Comparison of ENCODE assay signal across 15 cellular contexts in genomic region chr13:90792335-90792734, GRCh38.
DNase-seq lines count a peak whose midpoint lies in the region; ATAC-seq and TF ChIP-seq lines count a peak whose summit lies in the region.
"Had no signal": no experiment of that assay in that cellular context is flagged by ENCODE, and none has a peak within 500 bp of the region (broad histone marks: within the 10 kb centered on the region; RNA-seq: fewer than 3 reads in every experiment).

No MANE protein-coding gene starts in this region.

- CTCF ChIA-PET in MCF 10A (lab: Yijun Ruan, JAX): interaction anchor here (0.7 kb wide), 1 partner anchor 1307 kb away, joined by 3 read pairs; no protein-coding TSS in a partner anchor
- CTCF ChIA-PET in WTC11 (lab: Charles Lee): no interaction called here
- CTCF ChIA-PET in activated CD8-positive, alpha-beta T cell treated with anti-CD3 and anti-CD28 coated beads, Interleukin-2, amount 10 ng/mL, durations not matched to agents 7 days and 5 days (lab: Charles Lee): no interaction called here

- H3K27me3 Mint-ChIP-seq in MCF 10A (ENCODE audit: insufficient read depth, unreplicated experiment): no peaks in the 10 kb centered on the region
- H3K27me3 Mint-ChIP-seq in WTC11 (ENCODE audit: low read depth): no peaks in the 10 kb centered on the region
- no peaks in the 10 kb centered on the region for H3K27me3 Mint-ChIP-seq in activated CD8-positive, alpha-beta T cell treated with anti-CD3 and anti-CD28 coated beads, Interleukin-2, amount 10 ng/mL, durations not matched to agents 7 days and 5 days (ENCODE audit: low read depth)

- intact Hi-C loops in MCF 10A (cut with micrococcal nuclease): no loop called here
- intact Hi-C loops in breast epithelium (cut with DNase I; ENCODE audit: low total_unique reads): no loop called here

- H3K4me1 Mint-ChIP-seq in MCF 10A (ENCODE audit: insufficient read depth, unreplicated experiment): peaks cover 6% of the 10 kb centered on the region
- peaks cover 7% of the 10 kb centered on the region for H3K4me1 Mint-ChIP-seq in WTC11
- no peaks in the 10 kb centered on the region for H3K4me1 Mint-ChIP-seq in activated CD8-positive, alpha-beta T cell treated with anti-CD3 and anti-CD28 coated beads, Interleukin-2, amount 10 ng/mL, durations not matched to agents 7 days and 5 days (ENCODE audit: low read depth)

- BruUV-seq in MCF 10A (replicated peaks; lab: Mats Ljungman, UMichigan): no TSS peak

- H3K9me3 ChIP-seq in breast epithelium: no peaks in the 10 kb centered on the region

- H3K27ac ChIP-seq in breast epithelium (no peak overlapping the region), foreskin keratinocyte (no peak overlapping the region)
- H3K27ac ChIP-seq: C4-2B, KMS-11 had no signal

- POLR2A ChIA-PET in MCF 10A (lab: Yijun Ruan, JAX) (no interaction called here), WTC11 (lab: Charles Lee) (no interaction called here)
- POLR2A ChIA-PET in activated CD8-positive, alpha-beta T cell treated with anti-CD3 and anti-CD28 coated beads, Interleukin-2, amount 10 ng/mL, durations not matched to agents 7 days and 5 days (lab: Charles Lee): no interaction called here

- H3K4me1 ChIP-seq in breast epithelium (no peaks in the 10 kb centered on the region), foreskin keratinocyte (peaks cover 6% of the 10 kb centered on the region)

- H3K36me3 Mint-ChIP-seq in MCF 10A (ENCODE audit: insufficient read depth, unreplicated experiment) (no peaks in the 10 kb centered on the region), WTC11 (peaks cover under 1% of the 10 kb centered on the region; the same call in 1 of the 2 replicates)
- H3K36me3 Mint-ChIP-seq in activated CD8-positive, alpha-beta T cell treated with anti-CD3 and anti-CD28 coated beads, Interleukin-2, amount 10 ng/mL, durations not matched to agents 7 days and 5 days (ENCODE audit: low read depth): no peaks in the 10 kb centered on the region

- no peak for TF ChIP-seq CTCF in MCF 10A (IDR thresholded peaks at IDR 0.05; ENCODE audit: unreplicated experiment)
- TF ChIP-seq CTCF in breast epithelium (IDR thresholded peaks at IDR 0.05): no peak
- no peak for TF ChIP-seq CTCF in WTC11 (IDR thresholded peaks at IDR 0.05)
- TF ChIP-seq CTCF in foreskin keratinocyte (conservative IDR thresholded peaks at IDR 0.05): no peak

- no peaks in the 10 kb centered on the region for H3K27me3 ChIP-seq in breast epithelium
- H3K27me3 ChIP-seq in foreskin keratinocyte: no peaks in the 10 kb centered on the region

- peak; percentile 55 for ATAC-seq in WTC11
- peak; percentile 99 for ATAC-seq in foreskin keratinocyte
- no peak for ATAC-seq in GM21529 (IDR thresholded peaks at IDR 0.05; ENCODE audit: unreplicated experiment)
- no peak for ATAC-seq in activated CD8-positive, alpha-beta T cell treated with anti-CD3 and anti-CD28 coated beads, Interleukin-2, amount 10 ng/mL, durations not matched to agents 7 days and 5 days

- H3K9me3 Mint-ChIP-seq in MCF 10A (ENCODE audit: unreplicated experiment): no peaks in the 10 kb centered on the region
- H3K9me3 Mint-ChIP-seq in WTC11: peaks cover 1% of the 10 kb centered on the region; the same call in 1 of the 2 replicates
- no peaks in the 10 kb centered on the region for H3K9me3 Mint-ChIP-seq in activated CD8-positive, alpha-beta T cell treated with anti-CD3 and anti-CD28 coated beads, Interleukin-2, amount 10 ng/mL, durations not matched to agents 7 days and 5 days (ENCODE audit: insufficient read depth)

- H3K4me3 Mint-ChIP-seq in MCF 10A (ENCODE audit: unreplicated experiment): no peak overlapping the region
- no peak overlapping the region for H3K4me3 Mint-ChIP-seq in WTC11
- no peak overlapping the region for H3K4me3 Mint-ChIP-seq in activated CD8-positive, alpha-beta T cell treated with anti-CD3 and anti-CD28 coated beads, Interleukin-2, amount 10 ng/mL, durations not matched to agents 7 days and 5 days

- TF ChIP-seq POLR2A in breast epithelium (IDR thresholded peaks at IDR 0.05): no peak

- no peak overlapping the region for H3K4me3 ChIP-seq in breast epithelium

- DNase-seq in MCF 10A (ENCODE audit: unreplicated experiment) (peak; percentile 26), breast epithelium (ENCODE audit: low spot score in 2 of 2) (no peak), WTC11 (ENCODE audit: low spot score) (no peak), foreskin keratinocyte (peak; percentile 14 to 58), NCI-H2029 (lab: John Stamatoyannopoulos, UW) (no peak), foreskin melanocyte (no peak)
- no peak for DNase-seq in activated CD8-positive, alpha-beta T cell treated with anti-CD3 and anti-CD28 coated beads, Interleukin-2, amount 10 ng/mL, durations not matched to agents 7 days and 5 days
- DNase-seq: 8988T, NCI-H1930, NCI-H2171 treated with DMSO at 0.1 percent for 48 hours, NCI-H774, SHP77 treated with DMSO at 0.1 percent for 48 hours had no signal

- H3K27ac Mint-ChIP-seq in MCF 10A (ENCODE audit: low read depth, unreplicated experiment) (peak overlapping the region; percentile 72), WTC11 (no peak overlapping the region)
- H3K27ac Mint-ChIP-seq in activated CD8-positive, alpha-beta T cell treated with anti-CD3 and anti-CD28 coated beads, Interleukin-2, amount 10 ng/mL, durations not matched to agents 7 days and 5 days: no peak overlapping the region

- no peaks in the 10 kb centered on the region for H3K36me3 ChIP-seq in breast epithelium

TF ChIP-seq in WTC11, 78 proteins besides CTCF, POLR2A, EP300 and RAD21 (continues in another document):
- TF ChIP-seq ZNF671 (CRISPR knock-in tag; IDR thresholded peaks at IDR 0.05) (no peak), NR2C2 (CRISPR knock-in tag; IDR thresholded peaks at IDR 0.05) (no peak), STAT6 (CRISPR knock-in tag; conservative IDR thresholded peaks at IDR 0.05; ENCODE audit: low read depth) (no peak), CDX4 (CRISPR knock-in tag; IDR thresholded peaks at IDR 0.05; ENCODE audit: borderline replicate concordance) (no peak), E2F4 (CRISPR knock-in tag; IDR thresholded peaks at IDR 0.05; ENCODE audit: borderline replicate concordance, low read depth) (no peak), TEAD4 (CRISPR knock-in tag; IDR thresholded peaks at IDR 0.05) (no peak), FOXP4 (CRISPR knock-in tag; IDR thresholded peaks at IDR 0.05) (no peak)

Comparison
In these comparisons a context has a peak if more than half of its experiments do, and no peak if none do; other contexts are left out.
1. DNase-seq: peak in MCF 10A (single experiment) and foreskin keratinocyte (2 of 2); none in breast epithelium (0 of 2), WTC11 (single experiment), NCI-H2029 (single experiment), foreskin melanocyte (single experiment) and activated CD8-positive, alpha-beta T cell treated with anti-CD3 and anti-CD28 coated beads, Interleukin-2, amount 10 ng/mL, durations not matched to agents 7 days and 5 days (single experiment).
2. ATAC-seq: peak in WTC11 (single experiment) and foreskin keratinocyte (single experiment); none in GM21529 (single experiment) and activated CD8-positive, alpha-beta T cell treated with anti-CD3 and anti-CD28 coated beads, Interleukin-2, amount 10 ng/mL, durations not matched to agents 7 days and 5 days (single experiment).